2 cellular contexts compared by ENCODE assay signal in genomic region chr12:110174373-110174996, GRCh38.
TF ChIP-seq lines count a peak whose summit lies in the region.

No MANE protein-coding gene starts in this region.

TF ChIP-seq in HEK293, 187 proteins besides CTCF, POLR2A, EP300 and RAD21:
- TF ChIP-seq OSR2 (tag by site-specific recombination; IDR thresholded peaks at IDR 0.05) (0 out of 2 replicates have a peak, but pooled peaks have one; percentile 20), PBX3 (CRISPR knock-in tag; IDR thresholded peaks at IDR 0.05) (no peak), ZNF585B (tag by site-specific recombination; IDR thresholded peaks at IDR 0.05) (no peak), FEZF1 (tag by site-specific recombination; IDR thresholded peaks at IDR 0.05) (peak; percentile 60; the same call in 1 of the 2 replicates)

TF ChIP-seq in neural cell, 6 proteins besides CTCF, POLR2A, EP300 and RAD21:
- TF ChIP-seq MXI1 (conservative IDR thresholded peaks at IDR 0.05; ENCODE audit: poor library complexity, severe bottlenecking) = no peak
- no peak for TF ChIP-seq SMC3 (conservative IDR thresholded peaks at IDR 0.05; ENCODE audit: poor library complexity)
- TF ChIP-seq EZH2 (IDR thresholded peaks at IDR 0.05; ENCODE audit: borderline replicate concordance, insufficient read depth, low read length, poor library complexity, severe bottlenecking) = no peak
- TF ChIP-seq REST (IDR thresholded peaks at IDR 0.05; ENCODE audit: borderline replicate concordance) = no peak
- TF ChIP-seq POLR2AphosphoS5 (IDR thresholded peaks at IDR 0.05) = no peak
- TF ChIP-seq TAF1 (IDR thresholded peaks at IDR 0.05; ENCODE audit: low read depth) = no peak
